In genomic region chrX:30652527-30653414, GRCh38 we compare ENCODE assay signal across 8 cellular contexts. TPM values are rescaled to one million over a fixed set of nuclear protein-coding genes. Genes with fewer than 3 reads are reported as not detected.
A peak's percentile ranks its signal among the peaks of the same experiment; 100 is the strongest.
DNase-seq lines count a peak whose midpoint lies in the region; ATAC-seq, FAIRE-seq and TF ChIP-seq lines count a peak whose summit lies in the region.

No MANE protein-coding gene starts in this region.

- intact Hi-C loops in heart right ventricle (cut with DNase I), result no loop called here
- intact Hi-C loops in posterior cingulate gyrus (cut with DNase I), result no loop called here

- H3K27ac ChIP-seq in heart right ventricle, result peak overlapping the region in 9 of 10 donors; percentile 72 to 92 (median 81)
- peak overlapping the region; percentile 68 to 92 (median 86) for H3K27ac ChIP-seq in upper lobe of left lung

- 0 to 1% methylated on average over 31 to 65 of the region's 65 CpGs for WGBS in heart right ventricle, 2 donors
- 0 to 47% methylated on average over 17 to 44 of the region's 65 CpGs for WGBS in upper lobe of left lung, 2 donors

- H3K36me3 ChIP-seq in adipocyte (ENCODE audit: control insufficient read depth, insufficient read depth, low read length, severe bottlenecking) (no peaks in the 10 kb centered on the region), heart right ventricle (no peaks in the 10 kb centered on the region), upper lobe of left lung (no peaks in the 10 kb centered on the region)

- TF ChIP-seq CTCF in heart right ventricle (IDR thresholded peaks at IDR 0.05) (no peak), upper lobe of left lung (IDR thresholded peaks at IDR 0.05) (peak in 1 of 6 experiments; percentile 16)

- H3K4me1 ChIP-seq in adipocyte (ENCODE audit: control insufficient read depth, insufficient read depth, low read length), result peaks cover 3% of the 10 kb centered on the region
- peaks cover 0 to 11% (median 4%) of the 10 kb centered on the region in 9 donors for H3K4me1 ChIP-seq in heart right ventricle
- no peaks in the 10 kb centered on the region for H3K4me1 ChIP-seq in upper lobe of left lung

- peak overlapping the region; percentile 55 for H3K9ac ChIP-seq in adipocyte (ENCODE audit: low read length)

- no peak for TF ChIP-seq EP300 in upper lobe of left lung (IDR thresholded peaks at IDR 0.05)

- no peak for FAIRE-seq in GM12892 (lab: Jason Lieb, UNC)

- H3K4me3 ChIP-seq in adipocyte (ENCODE audit: low read length), result peak overlapping the region; percentile 84
- peak overlapping the region; percentile 38 to 76 (median 68) for H3K4me3 ChIP-seq in heart right ventricle
- peak overlapping the region; percentile 26 to 69 (median 62) for H3K4me3 ChIP-seq in upper lobe of left lung

- DNase-seq in GM12892 (ENCODE audit: insufficient read length) (peak; percentile 36), NCI-H1417 (lab: John Stamatoyannopoulos, UW) (peak; percentile 84 to 97 (median 95)), SW 1271 (lab: John Stamatoyannopoulos, UW) (peak; percentile 38 to 64), adipocyte (ENCODE audit: low read depth) (peak; percentile 94), heart right ventricle (peak; percentile 93), posterior cingulate gyrus (peak; percentile 89 to 99 (median 92)), upper lobe of left lung (peak; percentile 96 to 99)

- no peaks in the 10 kb centered on the region for H3K27me3 ChIP-seq in adipocyte (replicated peaks; ENCODE audit: control insufficient read depth, insufficient read depth, low read length)
- H3K27me3 ChIP-seq in heart right ventricle, result no peaks in the 10 kb centered on the region
- H3K27me3 ChIP-seq in upper lobe of left lung, result no peaks in the 10 kb centered on the region

- peak; percentile 92 for ATAC-seq in HG02798 (IDR thresholded peaks at IDR 0.05; ENCODE audit: poor library complexity, unreplicated experiment)
- ATAC-seq in heart right ventricle, result peak; percentile 96 to 99 (median 98)
- peak; percentile 97 to 98 for ATAC-seq in upper lobe of left lung (ENCODE audit: low FRiP score in 2 of 2)

- H3K9me3 ChIP-seq in adipocyte (ENCODE audit: control insufficient read depth, low read length), result no peaks in the 10 kb centered on the region
- no peaks in the 10 kb centered on the region for H3K9me3 ChIP-seq in heart right ventricle
- H3K9me3 ChIP-seq in upper lobe of left lung, result no peaks in the 10 kb centered on the region

- TF ChIP-seq POLR2A in GM12892 (IDR thresholded peaks at IDR 0.05; ENCODE audit: low read depth, low read length) (peak; percentile 62; the same call in 1 of the 2 replicates), upper lobe of left lung (IDR thresholded peaks at IDR 0.05) (peak in 3 of 4 donors; percentile 19 to 85 (median 45))

RNA-seq across cellular contexts. Expression of gene GK, which starts 0.5 kb away (rescaled TPM):
- 9.5 TPM for polyA plus RNA-seq in GM12892 (2012; ENCODE audit: missing spikeins)
- total RNA-seq in heart right ventricle (10 to 100 TPM in 4 of 10 donors, 1 to 10 TPM in 6; 4.7 to 13.6 (median 9.7) TPM), upper lobe of left lung (10 to 100 TPM; 19.6 to 63.9 (median 32.2) TPM)
- 1 to 10 TPM; 3.6 to 9.8 TPM for polyA plus RNA-seq in heart right ventricle

Comparison
In these comparisons a context has a peak if more than half of its experiments do, and no peak if none do; other contexts are left out.
1. Peak in every context shown above with its lines: DNase-seq, ATAC-seq, H3K4me3 ChIP-seq and H3K27ac ChIP-seq.
2. DNase-seq: peak in every context shown above with its lines; median percentile 98 in upper lobe of left lung; 95 in NCI-H1417; 94 in adipocyte; 93 in heart right ventricle; 92 in posterior cingulate gyrus; 51 in SW 1271; 36 in GM12892.